Comparison of ENCODE assay signal across 8 cellular contexts in the genomic region with DNA sequence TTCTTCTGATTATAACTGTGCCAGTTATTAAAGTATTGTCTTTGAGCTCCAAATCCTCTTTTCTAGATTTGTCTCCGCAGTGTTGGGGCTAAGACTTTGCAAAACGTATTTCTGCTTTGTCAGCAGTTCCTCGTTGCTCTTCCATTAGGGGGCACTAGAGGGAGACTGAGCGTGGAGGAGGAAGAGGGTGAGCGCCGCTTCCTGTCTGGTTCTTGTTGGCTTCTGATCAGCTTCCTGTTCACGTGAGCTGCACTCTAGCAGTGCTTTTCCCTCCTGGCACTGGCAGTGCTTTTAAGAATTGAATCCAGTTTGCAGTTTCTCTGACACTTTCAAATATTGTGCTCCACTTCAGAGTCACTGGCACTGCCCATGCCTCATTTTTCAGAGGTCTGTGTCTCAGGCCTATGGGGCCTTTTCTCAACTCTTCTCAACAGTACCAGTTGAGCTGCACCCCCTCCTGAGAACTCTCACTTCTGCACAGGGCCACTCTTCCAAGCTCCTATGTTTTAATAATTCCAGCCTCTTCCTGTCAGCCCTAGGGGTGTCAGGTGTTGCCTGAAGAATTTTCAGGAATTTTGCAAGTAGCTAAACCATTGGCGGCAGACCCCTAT. TPM values are rescaled to one million over a fixed set of nuclear protein-coding genes. Genes with fewer than 3 reads are reported as not detected.
DNase-seq lines count a peak whose midpoint lies in the region; ATAC-seq and FAIRE-seq lines count a peak whose summit lies in the region.

No MANE protein-coding gene starts in this region.

- H3K36me3 Mint-ChIP-seq in activated naive CD4-positive, alpha-beta T cell treated with anti-CD3 and anti-CD28 coated beads for 36 hours (ENCODE audit: low read depth): no peaks in the 10 kb centered on the region

- H3K4me3 Mint-ChIP-seq in activated naive CD4-positive, alpha-beta T cell treated with anti-CD3 and anti-CD28 coated beads for 36 hours: no peak overlapping the region

- ATAC-seq in GM21576 (IDR thresholded peaks at IDR 0.05; ENCODE audit: unreplicated experiment): peak; percentile 77
- no peak for ATAC-seq in HG03039 (IDR thresholded peaks at IDR 0.05; ENCODE audit: unreplicated experiment)

- CTCF ChIA-PET in activated naive CD4-positive, alpha-beta T cell treated with anti-CD3 and anti-CD28 coated beads for 36 hours (lab: Charles Lee): interaction anchor here (0.7 to 1.1 kb wide), 8 partner anchors 9 to 284 kb away, joined by 3 to 4 read pairs (median 3); no protein-coding TSS in a partner anchor

- peaks cover 21% of the 10 kb centered on the region for H3K27me3 Mint-ChIP-seq in activated naive CD4-positive, alpha-beta T cell treated with anti-CD3 and anti-CD28 coated beads for 36 hours (ENCODE audit: low read depth)

- DNase-seq in D341Med (ENCODE audit: low spot score) (peak; percentile 79), NCI-H69 (lab: John Stamatoyannopoulos, UW) (peak; percentile 56), lung microvascular endothelial cell (ENCODE audit: low read depth in 2 of 2) (peak; percentile 52 to 59), 8988T (no peak), HTR-8/SVneo (ENCODE audit: insufficient read length, low spot score) (no peak)
- DNase-seq in activated naive CD4-positive, alpha-beta T cell treated with anti-CD3 and anti-CD28 coated beads for 36 hours: peak; percentile 54

- peaks cover 8% of the 10 kb centered on the region for H3K9me3 Mint-ChIP-seq in activated naive CD4-positive, alpha-beta T cell treated with anti-CD3 and anti-CD28 coated beads for 36 hours

- no peak overlapping the region for H3K27ac Mint-ChIP-seq in activated naive CD4-positive, alpha-beta T cell treated with anti-CD3 and anti-CD28 coated beads for 36 hours

- no peak for FAIRE-seq in HTR-8/SVneo (lab: Jason Lieb, UNC)

- H3K4me1 Mint-ChIP-seq in activated naive CD4-positive, alpha-beta T cell treated with anti-CD3 and anti-CD28 coated beads for 36 hours (ENCODE audit: low read depth): peaks cover 7% of the 10 kb centered on the region

- intact Hi-C loops in activated naive CD4-positive, alpha-beta T cell treated with anti-CD3 and anti-CD28 coated beads for 36 hours (cut with micrococcal nuclease): loop anchor here (1.0 to 10.0 kb wide), 2 partner anchors 289 to 517 kb away; no protein-coding TSS in a partner anchor

RNA-seq across cellular contexts. Expression of a gene that starts 54.4 kb away (rescaled TPM):
- 1 to 10 TPM; 8.6 to 9.4 TPM for total RNA-seq in activated naive CD4-positive, alpha-beta T cell treated with anti-CD3 and anti-CD28 coated beads for 36 hours
- 11.8 and 16.9 TPM in 2 replicates for total RNA-seq in lung microvascular endothelial cell

Comparison
In these comparisons a context has a peak if more than half of its experiments do, and no peak if none do; other contexts are left out.
1. DNase-seq: peak in D341Med (single experiment), NCI-H69 (single experiment), activated naive CD4-positive, alpha-beta T cell treated with anti-CD3 and anti-CD28 coated beads for 36 hours (single experiment) and lung microvascular endothelial cell (2 of 2); none in 8988T (single experiment) and HTR-8/SVneo (single experiment).